In the genomic region with DNA sequence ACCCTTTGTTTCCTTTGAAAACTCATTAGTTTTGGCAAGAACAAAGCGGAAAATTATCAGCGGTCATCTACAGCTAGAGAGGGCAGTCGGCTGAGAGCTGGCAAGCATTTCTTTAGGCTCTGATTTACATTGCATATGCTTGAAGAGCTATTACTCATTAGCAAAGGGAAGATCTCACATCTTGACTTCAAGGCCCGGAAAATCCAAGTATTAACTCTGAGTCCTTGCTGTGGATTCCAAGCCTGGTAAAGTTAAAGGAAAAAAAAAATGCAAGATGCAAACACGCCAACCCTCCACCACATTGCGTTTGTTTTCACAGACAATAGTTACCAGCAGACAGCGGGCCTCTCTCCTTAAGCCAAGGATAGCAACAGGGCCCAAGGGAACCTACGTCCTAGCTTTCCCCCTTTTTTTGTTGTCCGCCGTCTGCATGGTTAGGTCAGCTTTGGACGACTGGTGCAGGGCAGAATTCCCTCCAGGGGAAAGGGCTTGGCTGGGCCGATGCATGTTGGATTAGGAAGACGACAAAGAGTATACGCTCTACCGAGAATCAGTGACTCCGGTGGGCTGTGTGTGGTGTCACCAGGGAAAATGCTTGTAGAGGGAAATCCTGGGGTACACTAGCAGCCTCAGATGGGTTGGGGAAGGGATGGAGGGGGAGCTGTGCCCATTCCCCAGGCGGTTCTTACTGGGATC, we compare ENCODE assay signal across 13 cellular contexts. TPM values are rescaled to one million over a fixed set of nuclear protein-coding genes. Genes with fewer than 3 reads are reported as not detected.
DNase-seq lines count a peak whose midpoint lies in the region; ATAC-seq, FAIRE-seq and TF ChIP-seq lines count a peak whose summit lies in the region.
"Had no signal": no experiment of that assay in that cellular context is flagged by ENCODE, and none has a peak within 500 bp of the region (broad histone marks: within the 10 kb centered on the region; RNA-seq: fewer than 3 reads in every experiment).

No MANE protein-coding gene starts in this region.

- H2BK12ac ChIP-seq in H1 (ENCODE audit: low read depth, low read length), result peak overlapping the region; percentile 4; the same call in 1 of the 2 replicates

- peaks cover 26% of the 10 kb centered on the region for H3F3A ChIP-seq in neural progenitor cell (ENCODE audit: low read depth)

- no peaks in the 10 kb centered on the region for H3K79me1 ChIP-seq in H1 (ENCODE audit: low read depth, low read length)

- H3K4me1 Mint-ChIP-seq in neural progenitor cell, result peaks cover 30% of the 10 kb centered on the region

- H3K4me1 ChIP-seq in NT2/D1 (ENCODE audit: insufficient read depth, insufficient read length) (peaks cover 3% of the 10 kb centered on the region), H1 (replicated peaks in 1 of 4; ENCODE audit: control insufficient read depth in 3 of 4, insufficient read depth in 4 of 4, low read length in 3 of 4) (peaks cover 0 to 10% (median 5%) of the 10 kb centered on the region in 4 experiments; a peak in 4 of 7 replicates), neural progenitor cell (peaks cover 16% of the 10 kb centered on the region)

- H4K5ac ChIP-seq in H1 (ENCODE audit: insufficient read length, low read depth, low read length), result peak overlapping the region; percentile 84

- H3K27me3 Mint-ChIP-seq in neural progenitor cell (ENCODE audit: insufficient read depth, low read depth), result peaks cover 17% of the 10 kb centered on the region

- TF ChIP-seq RAD21 in H1 (IDR thresholded peaks at IDR 0.05 in 1 of 2, conservative IDR thresholded peaks at IDR 0.05 in 1 of 2; ENCODE audit: low read depth in 2 of 2, low read length in 2 of 2), result no peak; a peak in 1 of 4 replicates

- peak overlapping the region; percentile 81; the same call in 1 of the 2 replicates for H4K8ac ChIP-seq in H1 (ENCODE audit: extremely low read depth, insufficient read depth, low read length)

- no peak overlapping the region for H3K56ac ChIP-seq in H1 (replicated peaks; ENCODE audit: insufficient read length, low read depth, low read length)

- H3K4me3 Mint-ChIP-seq in neural progenitor cell, result peak overlapping the region; percentile 77

- DNase-seq in ELF-1 (ENCODE audit: low read depth, low spot score) (peak; percentile 70), NT2/D1 (ENCODE audit: low read depth, low spot score) (no peak), H1 (ENCODE audit: low read depth in 1 of 2, low spot score in 2 of 2) (no peak), neural progenitor cell (ENCODE audit: low spot score) (peak; percentile 56), ecto neural progenitor cell (ENCODE audit: low spot score) (no peak), cerebellum (ENCODE audit: low spot score) (no peak)
- DNase-seq: NCI-H1417 treated with DMSO at 0.1 percent for 48 hours, OCI-M1 had no signal

- H4K20me1 ChIP-seq in H1 (replicated peaks in 1 of 2; ENCODE audit: control insufficient read depth in 1 of 2, insufficient read depth in 2 of 2, low read length in 2 of 2) (peaks cover 0 to 2% of the 10 kb centered on the region in 2 experiments), neural progenitor cell (ENCODE audit: low read depth) (no peaks in the 10 kb centered on the region)

- peak overlapping the region; percentile 54 for H3K27ac Mint-ChIP-seq in neural progenitor cell

- TF ChIP-seq POLR2A in H1 (IDR thresholded peaks at IDR 0.05; ENCODE audit: control extremely low read depth in 1 of 2, low read depth in 2 of 2, low read length in 2 of 2), result peak in 1 of 2 experiments; percentile 10; a peak in 1 of 3 replicates

- no peak overlapping the region for H3K23ac ChIP-seq in H1 (ENCODE audit: insufficient read length)

- H2AK5ac ChIP-seq in H1 (ENCODE audit: low read depth, low read length), result peak overlapping the region; percentile 93

- no peak for ATAC-seq in HG02970 (IDR thresholded peaks at IDR 0.05; ENCODE audit: low FRiP score, unreplicated experiment)
- no peak for ATAC-seq in HG03196 (IDR thresholded peaks at IDR 0.05; ENCODE audit: unreplicated experiment)

- H3K27ac ChIP-seq in H1 (ENCODE audit: low read depth, low read length) (peak overlapping the region; percentile 80; the same call in 1 of the 2 replicates), neural progenitor cell (no peak overlapping the region)
- H3K27ac ChIP-seq: coronary artery had no signal

- H3K79me2 ChIP-seq in H1 (ENCODE audit: control insufficient read depth in 1 of 2, insufficient read depth in 2 of 2, low read length in 2 of 2), result peaks cover 0 to 13% of the 10 kb centered on the region in 2 experiments; a peak in 2 of 4 replicates
- H3K79me2 ChIP-seq in neural progenitor cell (ENCODE audit: low read depth), result no peaks in the 10 kb centered on the region

- peaks cover 26% of the 10 kb centered on the region for H3K36me3 ChIP-seq in NT2/D1 (ENCODE audit: insufficient read depth, insufficient read length, low read length)
- H3K36me3 ChIP-seq in H1 (ENCODE audit: control insufficient read depth in 2 of 4, insufficient read depth in 4 of 4, low read length in 3 of 4), result peaks cover 8 to 28% (median 21%) of the 10 kb centered on the region in 4 experiments; a peak in 7 of 8 replicates
- H3K36me3 ChIP-seq in neural progenitor cell, result no peaks in the 10 kb centered on the region

- peaks cover 8% of the 10 kb centered on the region for H3K23me2 ChIP-seq in H1 (ENCODE audit: low read depth, low read length)

- H3K4ac ChIP-seq in H1 (replicated peaks; ENCODE audit: insufficient read length, low read depth, low read length), result peak overlapping the region; percentile 30

- peak overlapping the region; percentile 71 to 96 for H3K4me2 ChIP-seq in H1 (ENCODE audit: insufficient read depth in 1 of 2, low read depth in 2 of 2, low read length in 2 of 2)
- peak overlapping the region; percentile 86 for H3K4me2 ChIP-seq in neural progenitor cell

- peak overlapping the region; percentile 98 for H2BK5ac ChIP-seq in H1 (ENCODE audit: low read depth, low read length)

- no peak overlapping the region for H3K14ac ChIP-seq in H1 (ENCODE audit: insufficient read length)

- POLR2A ChIA-PET in H1 (lab: Charles Lee; ENCODE audit: partially characterized antibody), result interaction anchor here (0.7 to 3.8 kb wide), 28 partner anchors 9 to 905 kb away, joined by 3 to 32 read pairs (median 4); a partner anchor contains a TSS

- H3K9ac ChIP-seq in NT2/D1 (ENCODE audit: insufficient read length, low read depth) (peak overlapping the region; percentile 56), H1 (replicated peaks in 1 of 4; ENCODE audit: extremely low read depth in 1 of 4, low read depth in 3 of 4, low read length in 3 of 4) (peak overlapping the region; percentile 64 to 73 (median 66)), neural progenitor cell (no peak overlapping the region)

- peak overlapping the region; percentile 84 for H2BK120ac ChIP-seq in H1 (replicated peaks; ENCODE audit: low read depth, low read length)

- H3K9me3 ChIP-seq in NT2/D1 (ENCODE audit: insufficient read depth, low read length) (no peaks in the 10 kb centered on the region), H1 (ENCODE audit: insufficient read depth in 2 of 2, low read depth in 1 of 2, low read length in 1 of 2) (no peaks in the 10 kb centered on the region), neural progenitor cell (ENCODE audit: low read depth) (no peaks in the 10 kb centered on the region)

- H3K36me3 Mint-ChIP-seq in neural progenitor cell, result peaks cover 6% of the 10 kb centered on the region

- no peak for TF ChIP-seq EP300 in H1 (IDR thresholded peaks at IDR 0.05; ENCODE audit: borderline replicate concordance in 1 of 2, low read depth in 2 of 2, low read length in 2 of 2)

- peak overlapping the region; percentile 99 for H4K91ac ChIP-seq in H1 (replicated peaks; ENCODE audit: insufficient read length, low read length)

- no peaks in the 10 kb centered on the region for H3K9me3 Mint-ChIP-seq in neural progenitor cell

- FAIRE-seq in H1 (lab: Jason Lieb, UNC), result peak; percentile 39
- FAIRE-seq: G401.6, islet of Langerhans had no signal

- CTCF ChIA-PET in H1 (lab: Charles Lee; ENCODE audit: partially characterized antibody), result interaction anchor here (0.8 to 1.5 kb wide), 9 partner anchors 42 to 165 kb away, joined by 3 to 5 read pairs (median 3); no protein-coding TSS in a partner anchor

- H2BK15ac ChIP-seq in H1 (ENCODE audit: low read length), result peak overlapping the region; percentile 3; the same call in 1 of the 2 replicates

- no peak overlapping the region for H2AFZ ChIP-seq in H1 (ENCODE audit: low read length)
- peak overlapping the region; percentile 93 for H2AFZ ChIP-seq in neural progenitor cell (replicated peaks)

- H3K18ac ChIP-seq in H1 (ENCODE audit: extremely low read depth, low read length), result peak overlapping the region; percentile 99

- H3K27me3 ChIP-seq in NT2/D1 (ENCODE audit: insufficient read depth, insufficient read length) (no peaks in the 10 kb centered on the region), H1 (replicated peaks in 1 of 4; ENCODE audit: control insufficient read depth in 3 of 4, extremely low read depth in 1 of 4, insufficient read depth in 3 of 4, low read length in 3 of 4) (no peaks in the 10 kb centered on the region), neural progenitor cell (peaks cover 16% of the 10 kb centered on the region)

- TF ChIP-seq CTCF in H1 (IDR thresholded peaks at IDR 0.05; ENCODE audit: control extremely low read depth in 1 of 3, insufficient read depth in 1 of 3, low read depth in 1 of 3, low read length in 3 of 3) (no peak), neural progenitor cell (IDR thresholded peaks at IDR 0.05) (no peak)

- 24% methylated on average over 17 of the region's 17 CpGs; no CpG with 5 or more reads in 1 of the 2 experiments for WGBS in H1 (ENCODE audit: extremely low coverage in 1 of 2, insufficient coverage in 1 of 2, insufficient read length in 1 of 2, insufficient replicate concordance in 2 of 2, low coverage in 1 of 2, low lambda C conversion rate in 2 of 2, missing lambda C conversion rate in 1 of 2), 2 experiments

- peak overlapping the region; percentile 86; the same call in 1 of the 2 replicates for H2BK20ac ChIP-seq in H1 (ENCODE audit: low read length)

- H3K4me3 ChIP-seq in NT2/D1 (ENCODE audit: insufficient read length, low read depth), result no peak overlapping the region
- peak overlapping the region; percentile 39 to 62 (median 52) for H3K4me3 ChIP-seq in H1 (ENCODE audit: extremely low read depth in 1 of 4, insufficient read depth in 2 of 4, low read depth in 3 of 4, low read length in 4 of 4)
- H3K4me3 ChIP-seq in neural progenitor cell, result peak overlapping the region; percentile 65
- H3K4me3 ChIP-seq: coronary artery had no signal

RNA-seq across cellular contexts. Expression of a gene that starts 1.7 kb away (rescaled TPM):
- total RNA-seq in H1 (2021; fragmentation: NEBNext Ultra II Directional; extraction: Animal tissue kit (Norgen Biotek cat#: 25700)), result 59.5 and 61.1 TPM in 2 replicates
- polyA plus RNA-seq in H1 (2011; rRNA removed), result 22.6 and 34.2 TPM in 2 replicates
- 31.0 TPM for polyA plus RNA-seq in H1 (2011; cell fraction: cytosol; rRNA removed)
- 47.1 TPM for polyA plus RNA-seq in H1 (2011; cell fraction: nucleus; rRNA removed)
- 36.6 to 47.7 TPM (median 40.3 TPM) in 4 replicates for polyA plus RNA-seq in H1 (2012, experiment 1 of 2)
- polyA plus RNA-seq in H1 (2012, experiment 2 of 2), result 29.6 TPM
- polyA plus RNA-seq in H1 (2013, experiment 1 of 2), result 42.0 TPM
- polyA plus RNA-seq in H1 (2013, experiment 2 of 2), result 36.9 TPM
- polyA minus RNA-seq in H1 (2011; rRNA and poly(A)+ RNA removed), result 11.8 and 12.3 TPM in 2 replicates
- polyA minus RNA-seq in H1 (2011; cell fraction: cytosol; rRNA and poly(A)+ RNA removed), result 35.5 TPM
- polyA minus RNA-seq in H1 (2011; cell fraction: nucleus; rRNA and poly(A)+ RNA removed), result 21.9 TPM
- total RNA-seq in neural progenitor cell (ENCODE audit: low replicate concordance) (7.4 and 8.1 TPM in 2 replicates), cerebellum (3.4 TPM)

Comparison
In these comparisons a context has a peak if more than half of its experiments do, and no peak if none do; other contexts are left out.
1. DNase-seq: peak in ELF-1 (single experiment) and neural progenitor cell (single experiment); none in NT2/D1 (single experiment), H1 (0 of 2), ecto neural progenitor cell (single experiment) and cerebellum (single experiment).